Comparison of ENCODE assay signal across 20 cellular contexts in the genomic region with DNA sequence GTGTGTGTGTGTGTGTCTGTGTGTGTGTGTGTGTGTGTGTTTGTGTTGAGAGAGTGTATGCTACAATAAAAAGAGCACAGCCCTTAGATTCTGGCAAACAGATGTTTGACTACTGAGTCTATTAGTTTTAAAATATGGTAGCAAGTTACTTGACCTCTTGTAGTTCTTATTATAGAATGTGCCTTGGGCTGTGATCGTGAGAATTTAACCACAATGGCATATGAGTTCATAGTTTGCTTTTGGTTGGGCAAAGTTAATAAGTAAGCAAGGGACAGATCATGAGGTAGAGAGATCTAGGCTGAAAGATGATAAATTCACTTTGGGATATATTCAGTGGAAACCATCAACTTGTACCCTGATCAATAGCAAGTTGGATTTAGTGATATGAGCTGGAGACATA.
DNase-seq lines count a peak whose midpoint lies in the region; ATAC-seq and TF ChIP-seq lines count a peak whose summit lies in the region.
"Had no signal": no experiment of that assay in that cellular context is flagged by ENCODE, and none has a peak within 500 bp of the region (broad histone marks: within the 10 kb centered on the region; RNA-seq: fewer than 3 reads in every experiment).

No MANE protein-coding gene starts in this region.

- H3K4me3 ChIP-seq in GM23248, result no peak overlapping the region
- no peak overlapping the region for H3K4me3 ChIP-seq in dorsolateral prefrontal cortex
- H3K4me3 ChIP-seq: BLaER1 treated with 17β-estradiol and CSF1 and Interleukin-3, amounts not matched to agents 10 nM and 100 nM; mucosa of descending colon; SK-N-MC had no signal

- H3K27ac ChIP-seq in GM23248 (no peak overlapping the region), dorsolateral prefrontal cortex (no peak overlapping the region)
- H3K27ac ChIP-seq: BLaER1 treated with 17β-estradiol and CSF1 and Interleukin-3, amounts not matched to agents 10 nM and 100 nM; SK-N-MC had no signal

- in situ Hi-C loops in GM23248 (cut with MboI), result no loop called here

- H3K9me2 ChIP-seq in GM23248 (ENCODE audit: insufficient read depth), result no peaks in the 10 kb centered on the region

- no peaks in the 10 kb centered on the region for H3K79me2 ChIP-seq in GM23248 (ENCODE audit: insufficient read depth)

- no peak overlapping the region for H3K9ac ChIP-seq in GM23248
- H3K9ac ChIP-seq: BLaER1 treated with 17β-estradiol and CSF1 and Interleukin-3, amounts not matched to agents 10 nM and 100 nM had no signal

- no peak overlapping the region for H2AFZ ChIP-seq in GM23248

- H3K4me1 ChIP-seq in GM23248 (ENCODE audit: insufficient read depth), result peaks cover 6% of the 10 kb centered on the region; the same call in 1 of the 2 replicates
- H3K4me1 ChIP-seq: BLaER1 treated with 17β-estradiol and CSF1 and Interleukin-3, amounts not matched to agents 10 nM and 100 nM had no signal

- ATAC-seq in HG03457 (IDR thresholded peaks at IDR 0.05; ENCODE audit: unreplicated experiment) (peak; percentile 78), GM19467 (IDR thresholded peaks at IDR 0.05; ENCODE audit: unreplicated experiment) (no peak)
- ATAC-seq: left cardiac atrium; mucosa of descending colon; stimulated activated naive B cell treated with anti-CD40 and anti-IgM and Interleukin-4, amounts not matched to agents 10 μg/mL and 1 μg/mL and 100 μg/mL, for 72 hours had no signal

- no peak for TF ChIP-seq POLR2A in erythroblast (IDR thresholded peaks at IDR 0.05; ENCODE audit: low read length)

- 44 to 63% methylated on average over 1 of the region's 1 CpG for WGBS in GM23248 (ENCODE audit: low coverage in 1 of 2, low lambda C conversion rate in 2 of 2, missing lambda C conversion rate in 2 of 2), 2 experiments

- no peaks in the 10 kb centered on the region for H3F3A ChIP-seq in GM23248 (ENCODE audit: insufficient read depth)

- H4K20me1 ChIP-seq in GM23248 (ENCODE audit: insufficient read depth), result no peaks in the 10 kb centered on the region
- H4K20me1 ChIP-seq: BLaER1 treated with 17β-estradiol and CSF1 and Interleukin-3, amounts not matched to agents 10 nM and 100 nM had no signal

- no peaks in the 10 kb centered on the region for H3K27me3 ChIP-seq in GM23248 (replicated peaks; ENCODE audit: insufficient read depth)
- H3K27me3 ChIP-seq in dorsolateral prefrontal cortex, result no peaks in the 10 kb centered on the region
- H3K27me3 ChIP-seq: BLaER1 treated with 17β-estradiol and CSF1 and Interleukin-3, amounts not matched to agents 10 nM and 100 nM had no signal

- H3K9me3 ChIP-seq in GM23248 (ENCODE audit: low read depth), result no peaks in the 10 kb centered on the region
- H3K9me3 ChIP-seq: BLaER1 treated with 17β-estradiol and CSF1 and Interleukin-3, amounts not matched to agents 10 nM and 100 nM; mucosa of descending colon had no signal

- H3K4me2 ChIP-seq in GM23248 (ENCODE audit: unreplicated experiment), result no peak overlapping the region
- H3K4me2 ChIP-seq: BLaER1 treated with 17β-estradiol and CSF1 and Interleukin-3, amounts not matched to agents 10 nM and 100 nM had no signal

- H3K36me3 ChIP-seq in GM23248 (ENCODE audit: low read depth), result no peaks in the 10 kb centered on the region
- H3K36me3 ChIP-seq: BLaER1 treated with 17β-estradiol and CSF1 and Interleukin-3, amounts not matched to agents 10 nM and 100 nM had no signal

- DNase-seq in GM04504 (ENCODE audit: low read depth), result peak; percentile 10
- DNase-seq in GM23248, result peak; percentile 27
- DNase-seq in kidney tubule cell (ENCODE audit: low spot score), result peak; percentile 93
- DNase-seq in NK-92 (lab: John Stamatoyannopoulos, UW; ENCODE audit: unreplicated experiment), result no peak
- no peak for DNase-seq in dorsolateral prefrontal cortex
- no peak for DNase-seq in erythroblast (lab: John Stamatoyannopoulos, UW)
- DNase-seq: activated CD4-positive, alpha-beta memory T cell treated with anti-CD3 and anti-CD28 coated beads, Interleukin-2, amount 10 ng/mL, durations not matched to agents 7 days and 5 days; amniotic stem cell; cerebellar nuclear complex; DMS79 treated with DMSO at 0.1 percent for 48 hours; left cardiac atrium; mucosa of descending colon; NCI-H2029; NCI-H526; OCI-M1; stimulated activated naive B cell treated with anti-CD40 and anti-IgM and Interleukin-4, amounts not matched to agents 10 μg/mL and 1 μg/mL and 100 μg/mL, for 72 hours had no signal

- intact Hi-C loops in dorsolateral prefrontal cortex (cut with DNase I), result no loop called here

- TF ChIP-seq CTCF in dorsolateral prefrontal cortex (IDR thresholded peaks at IDR 0.05 in 54 of 56, conservative IDR thresholded peaks at IDR 0.05 in 2 of 56; ENCODE audit: low read depth in 1 of 56, partially characterized antibody in 56 of 56), result no peak

Comparison
In these comparisons a context has a peak if more than half of its experiments do, and no peak if none do; other contexts are left out.
1. DNase-seq: peak in GM04504 (single experiment), GM23248 (single experiment) and kidney tubule cell (single experiment); none in NK-92 (single experiment), dorsolateral prefrontal cortex (0 of 10) and erythroblast (0 of 2).